In genomic region chr6:2124260-2124709, GRCh38 we compare ENCODE assay signal across 17 cellular contexts.
A peak's percentile ranks its signal among the peaks of the same experiment; 100 is the strongest.
DNase-seq lines count a peak whose midpoint lies in the region; ATAC-seq and TF ChIP-seq lines count a peak whose summit lies in the region.
"Had no signal": no experiment of that assay in that cellular context is flagged by ENCODE, and none has a peak within 500 bp of the region (broad histone marks: within the 10 kb centered on the region; RNA-seq: fewer than 3 reads in every experiment).

No MANE protein-coding gene starts in this region.

- TF ChIP-seq CTCF in epithelial cell of esophagus (IDR thresholded peaks at IDR 0.05; ENCODE audit: insufficient read depth, low read depth, low read length, missing control alignments) (no peak), vagina (IDR thresholded peaks at IDR 0.05) (no peak)

- TF ChIP-seq POLR2A in vagina (IDR thresholded peaks at IDR 0.05): no peak

- no peaks in the 10 kb centered on the region for H3K4me1 ChIP-seq in vagina

- no peaks in the 10 kb centered on the region for H3K9me3 ChIP-seq in vagina
- H3K9me3 ChIP-seq: upper lobe of left lung had no signal

- intact Hi-C loops in vagina (cut with DNase I): no loop called here

- DNase-seq in CMK (ENCODE audit: low read depth) (peak; percentile 62), epithelial cell of esophagus (ENCODE audit: low read depth) (peak; percentile 26), left kidney (ENCODE audit: low read depth, low spot score) (peak; percentile 63), vagina (ENCODE audit: extremely low spot score in 2 of 2) (no peak)
- DNase-seq: activated CD4-positive, alpha-beta T cell treated with anti-CD3 and anti-CD28 coated beads for 1 hour; activated naive CD4-positive, alpha-beta T cell; CD4-positive, alpha-beta T cell; effector CD8-positive, alpha-beta T cell; NCI-H2081 treated with DMSO at 0.1 percent for 48 hours; NCI-H82 had no signal

- no peak overlapping the region for H3K27ac ChIP-seq in vagina
- H3K27ac ChIP-seq: upper lobe of left lung had no signal

- H3K4me3 ChIP-seq in epithelial cell of esophagus (ENCODE audit: low read length) (no peak overlapping the region), vagina (no peak overlapping the region)
- H3K4me3 ChIP-seq: skin epidermis, upper lobe of left lung had no signal

- H3K27me3 ChIP-seq in vagina: no peaks in the 10 kb centered on the region
- H3K27me3 ChIP-seq: upper lobe of left lung had no signal

- ATAC-seq in HG02840 (IDR thresholded peaks at IDR 0.05; ENCODE audit: low FRiP score, unreplicated experiment): no peak
- ATAC-seq in GM21381 (IDR thresholded peaks at IDR 0.05; ENCODE audit: unreplicated experiment): no peak
- no peak for ATAC-seq in HG03469 (IDR thresholded peaks at IDR 0.05; ENCODE audit: unreplicated experiment)
- ATAC-seq: stimulated activated memory B cell treated with anti-CD40 and anti-IgM and Interleukin-4, amounts not matched to agents 10 μg/mL and 1 μg/mL and 100 μg/mL, for 72 hours had no signal

- no peaks in the 10 kb centered on the region for H3K36me3 ChIP-seq in vagina
- H3K36me3 ChIP-seq: upper lobe of left lung had no signal

TF ChIP-seq in PFSK-1, 5 proteins besides CTCF, POLR2A, EP300 and RAD21:
- TF ChIP-seq FOXP2 (optimal IDR thresholded peaks at IDR 0.05; ENCODE audit: borderline replicate concordance, extremely low read depth, extremely low read length, insufficient read depth): peak; percentile 74
- no peak for TF ChIP-seq TAF1 (IDR thresholded peaks at IDR 0.05; ENCODE audit: borderline replicate concordance, insufficient read depth, low read length)
- no peak for TF ChIP-seq REST (IDR thresholded peaks at IDR 0.05; ENCODE audit: insufficient read depth in 1 of 2, low read depth in 2 of 2, low read length in 2 of 2)

Comparison
In these comparisons a context has a peak if more than half of its experiments do, and no peak if none do; other contexts are left out.
1. DNase-seq: peak in CMK (single experiment), epithelial cell of esophagus (single experiment) and left kidney (single experiment); none in vagina (0 of 2).